17 cellular contexts compared by ENCODE assay signal in the genomic region with DNA sequence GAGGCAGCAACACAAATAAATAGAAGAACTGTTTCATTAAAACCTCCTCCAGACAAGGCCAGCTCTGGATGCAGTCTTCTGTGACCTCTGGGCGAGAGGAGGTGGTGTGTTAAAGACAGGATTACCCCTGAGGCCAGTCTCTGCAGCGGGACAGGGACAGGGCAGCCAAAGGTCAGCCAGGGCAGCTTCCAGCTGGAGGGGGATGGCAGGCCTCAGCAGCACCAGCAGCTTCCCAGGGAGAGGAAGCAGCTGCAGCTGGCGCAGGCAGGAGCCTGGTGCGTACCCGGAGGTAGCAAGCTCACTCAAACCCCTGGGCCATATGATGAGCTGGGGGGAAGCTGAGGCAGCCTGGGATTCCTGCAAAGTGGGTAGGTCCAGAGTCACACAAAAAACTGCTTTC.
DNase-seq lines count a peak whose midpoint lies in the region; ATAC-seq, FAIRE-seq and TF ChIP-seq lines count a peak whose summit lies in the region.
"Had no signal": no experiment of that assay in that cellular context is flagged by ENCODE, and none has a peak within 500 bp of the region (broad histone marks: within the 10 kb centered on the region; RNA-seq: fewer than 3 reads in every experiment).

No MANE protein-coding gene starts in this region.

- H3K4ac ChIP-seq in H1 (replicated peaks; ENCODE audit: insufficient read length, low read depth, low read length) = no peak overlapping the region

- H3K27ac ChIP-seq in BLaER1 (no peak overlapping the region), H1 (ENCODE audit: low read depth, low read length) (no peak overlapping the region), muscle layer of duodenum (ENCODE audit: low read length) (peak overlapping the region; percentile 72)

- no peaks in the 10 kb centered on the region for H3K36me3 ChIP-seq in BLaER1
- H3K36me3 ChIP-seq in H1 (ENCODE audit: control insufficient read depth in 2 of 4, insufficient read depth in 4 of 4, low read length in 3 of 4) = no peaks in the 10 kb centered on the region
- H3K36me3 ChIP-seq in muscle layer of duodenum (ENCODE audit: control insufficient read depth in 1 of 2, insufficient read depth in 2 of 2, low read length in 2 of 2) = no peaks in the 10 kb centered on the region
- H3K36me3 ChIP-seq: HAP-1 had no signal

- no peak for TF ChIP-seq RAD21 in H1 (IDR thresholded peaks at IDR 0.05 in 1 of 2, conservative IDR thresholded peaks at IDR 0.05 in 1 of 2; ENCODE audit: low read depth in 2 of 2, low read length in 2 of 2)

- H2AK5ac ChIP-seq in H1 (ENCODE audit: low read depth, low read length) = no peak overlapping the region

- H3K4me1 ChIP-seq in BLaER1 = peaks cover 8% of the 10 kb centered on the region
- no peaks in the 10 kb centered on the region; a peak in 1 of 7 replicates for H3K4me1 ChIP-seq in H1 (replicated peaks in 1 of 4; ENCODE audit: control insufficient read depth in 3 of 4, insufficient read depth in 4 of 4, low read length in 3 of 4)
- peaks cover 17 to 30% of the 10 kb centered on the region in 2 donors for H3K4me1 ChIP-seq in muscle layer of duodenum (ENCODE audit: control insufficient read depth in 1 of 2, insufficient read depth in 2 of 2, low read length in 2 of 2)

- H3K23me2 ChIP-seq in H1 (ENCODE audit: low read depth, low read length) = no peaks in the 10 kb centered on the region

- no peak for ATAC-seq in GM18867 (IDR thresholded peaks at IDR 0.05; ENCODE audit: unreplicated experiment)
- ATAC-seq: activated naive CD8-positive, alpha-beta T cell treated with anti-CD3 and anti-CD28 coated beads, Interleukin-2, amount 50 U/mL, for 24 hours; GM12878; stimulated activated naive CD8-positive, alpha-beta T cell treated with anti-CD3 and anti-CD28 coated beads, Interleukin-15, Interleukin-2, amounts not matched to agents 100 U/mL and 50 U/mL, for 24 hours had no signal

- no peak overlapping the region for H2BK120ac ChIP-seq in H1 (replicated peaks; ENCODE audit: low read depth, low read length)

- H3K9me3 ChIP-seq in BLaER1 (no peaks in the 10 kb centered on the region), H1 (ENCODE audit: insufficient read depth in 2 of 2, low read depth in 1 of 2, low read length in 1 of 2) (no peaks in the 10 kb centered on the region), muscle layer of duodenum (ENCODE audit: control insufficient read depth in 1 of 2, low read length in 2 of 2) (no peaks in the 10 kb centered on the region)
- H3K9me3 ChIP-seq: HAP-1 had no signal

- no peak overlapping the region for H2BK20ac ChIP-seq in H1 (ENCODE audit: low read length)

- H2BK5ac ChIP-seq in H1 (ENCODE audit: low read depth, low read length) = no peak overlapping the region

- H3K4me2 ChIP-seq in BLaER1 (0 out of 2 replicates have a peak overlapping the region, but pooled peaks have one; percentile 14), H1 (ENCODE audit: insufficient read depth in 1 of 2, low read depth in 2 of 2, low read length in 2 of 2) (no peak overlapping the region)
- H3K4me2 ChIP-seq: smooth muscle cell had no signal

- H4K20me1 ChIP-seq in BLaER1 = no peaks in the 10 kb centered on the region
- no peaks in the 10 kb centered on the region for H4K20me1 ChIP-seq in H1 (replicated peaks in 1 of 2; ENCODE audit: control insufficient read depth in 1 of 2, insufficient read depth in 2 of 2, low read length in 2 of 2)

- POLR2A ChIA-PET in H1 (lab: Charles Lee; ENCODE audit: partially characterized antibody) = no interaction called here

- CTCF ChIA-PET in H1 (lab: Charles Lee; ENCODE audit: partially characterized antibody) = interaction anchor here (0.9 to 3.4 kb wide), 5 partner anchors 9 to 85 kb away, joined by 3 to 21 read pairs (median 8); no protein-coding TSS in a partner anchor

- H3K56ac ChIP-seq in H1 (replicated peaks; ENCODE audit: insufficient read length, low read depth, low read length) = no peak overlapping the region

- H3K4me3 ChIP-seq in BLaER1 = no peak overlapping the region
- no peak overlapping the region for H3K4me3 ChIP-seq in H1 (ENCODE audit: extremely low read depth in 1 of 4, insufficient read depth in 2 of 4, low read depth in 3 of 4, low read length in 4 of 4)
- H3K4me3 ChIP-seq in muscle layer of duodenum (ENCODE audit: low read depth in 1 of 2, low read length in 2 of 2) = no peak overlapping the region
- H3K4me3 ChIP-seq: GM12878, HAP-1, smooth muscle cell had no signal

- H4K8ac ChIP-seq in H1 (ENCODE audit: extremely low read depth, insufficient read depth, low read length) = no peak overlapping the region

- no peaks in the 10 kb centered on the region for H3K79me2 ChIP-seq in H1 (ENCODE audit: control insufficient read depth in 1 of 2, insufficient read depth in 2 of 2, low read length in 2 of 2)

- FAIRE-seq in H1 (lab: Jason Lieb, UNC) = no peak
- FAIRE-seq: GM12878 had no signal

- no peaks in the 10 kb centered on the region for H3K79me1 ChIP-seq in H1 (ENCODE audit: low read depth, low read length)

- no peak for TF ChIP-seq POLR2A in H1 (IDR thresholded peaks at IDR 0.05; ENCODE audit: control extremely low read depth in 1 of 2, low read depth in 2 of 2, low read length in 2 of 2)

- peak; percentile 27 for DNase-seq in NCI-H69 (lab: John Stamatoyannopoulos, UW)
- peak in 1 of 2 experiments; percentile 50 for DNase-seq in H1 (ENCODE audit: low read depth in 1 of 2, low spot score in 2 of 2)
- no peak for DNase-seq in inferior parietal cortex (ENCODE audit: extremely low spot score)
- no peak for DNase-seq in SW480 (ENCODE audit: low spot score)
- no peak for DNase-seq in Kasumi-1 (lab: John Stamatoyannopoulos, UW)
- DNase-seq: activated CD4-positive, alpha-beta T cell treated with anti-CD3 and anti-CD28 coated beads, Interleukin-2, amount 50 U/mL, for 48 hours; activated naive CD8-positive, alpha-beta T cell treated with anti-CD3 and anti-CD28 coated beads, Interleukin-2, amount 50 U/mL, for 24 hours; CD8-positive, alpha-beta memory T cell; central memory CD4-positive, alpha-beta T cell; MV-4-11; stimulated activated naive CD8-positive, alpha-beta T cell treated with anti-CD3 and anti-CD28 coated beads, Interleukin-15, Interleukin-2, amounts not matched to agents 100 U/mL and 50 U/mL, for 24 hours had no signal

- 64% methylated on average over 5 of the region's 5 CpGs; no CpG with 5 or more reads in 1 of the 2 experiments for WGBS in H1 (ENCODE audit: extremely low coverage in 1 of 2, insufficient coverage in 1 of 2, insufficient read length in 1 of 2, insufficient replicate concordance in 2 of 2, low coverage in 1 of 2, low lambda C conversion rate in 2 of 2, missing lambda C conversion rate in 1 of 2), 2 experiments

- H3K9ac ChIP-seq in BLaER1 (0 out of 2 replicates have a peak overlapping the region, but pooled peaks have one; percentile 19), H1 (replicated peaks in 1 of 4; ENCODE audit: extremely low read depth in 1 of 4, low read depth in 3 of 4, low read length in 3 of 4) (no peak overlapping the region)

- no peak overlapping the region for H3K18ac ChIP-seq in H1 (ENCODE audit: extremely low read depth, low read length)

- no peak overlapping the region for H4K91ac ChIP-seq in H1 (replicated peaks; ENCODE audit: insufficient read length, low read length)

- TF ChIP-seq EP300 in H1 (IDR thresholded peaks at IDR 0.05; ENCODE audit: borderline replicate concordance in 1 of 2, low read depth in 2 of 2, low read length in 2 of 2) = no peak

- no peak overlapping the region for H3K23ac ChIP-seq in H1 (ENCODE audit: insufficient read length)

- no peak for TF ChIP-seq CTCF in H1 (IDR thresholded peaks at IDR 0.05; ENCODE audit: control extremely low read depth in 1 of 3, insufficient read depth in 1 of 3, low read depth in 1 of 3, low read length in 3 of 3)

- no peak overlapping the region for H2BK15ac ChIP-seq in H1 (ENCODE audit: low read length)

- no peak overlapping the region for H2BK12ac ChIP-seq in H1 (ENCODE audit: low read depth, low read length)

- H3K27me3 ChIP-seq in BLaER1 = no peaks in the 10 kb centered on the region
- no peaks in the 10 kb centered on the region for H3K27me3 ChIP-seq in H1 (replicated peaks in 1 of 4; ENCODE audit: control insufficient read depth in 3 of 4, extremely low read depth in 1 of 4, insufficient read depth in 3 of 4, low read length in 3 of 4)
- H3K27me3 ChIP-seq in muscle layer of duodenum (ENCODE audit: low read depth, low read length) = no peaks in the 10 kb centered on the region

- 0 out of 2 replicates have a peak overlapping the region, but pooled peaks have one; percentile 58 for H2AFZ ChIP-seq in H1 (ENCODE audit: low read length)

- no peak overlapping the region for H4K5ac ChIP-seq in H1 (ENCODE audit: insufficient read length, low read depth, low read length)

- H3K14ac ChIP-seq in H1 (ENCODE audit: insufficient read length) = no peak overlapping the region

TF ChIP-seq in H1, 55 proteins besides CTCF, POLR2A, EP300 and RAD21:
- no peak for TF ChIP-seq SUZ12 (IDR thresholded peaks at IDR 0.05; ENCODE audit: low read length)
- no peak for TF ChIP-seq TEAD4 (IDR thresholded peaks at IDR 0.05; ENCODE audit: low read depth, low read length)
- TF ChIP-seq POLR2AphosphoS5 (IDR thresholded peaks at IDR 0.05; ENCODE audit: low read depth, low read length) = no peak
- no peak for TF ChIP-seq CTBP2 (IDR thresholded peaks at IDR 0.05; ENCODE audit: borderline replicate concordance, insufficient read depth, insufficient read length, low read length)
- TF ChIP-seq TBP (IDR thresholded peaks at IDR 0.05; ENCODE audit: low read depth, low read length) = no peak
- TF ChIP-seq ZNF274 (IDR thresholded peaks at IDR 0.05; ENCODE audit: borderline replicate concordance, extremely low read depth, low read length) = no peak
- TF ChIP-seq SIRT6 (IDR thresholded peaks at IDR 0.05; ENCODE audit: low read length) = no peak
- no peak for TF ChIP-seq PHF8 (conservative IDR thresholded peaks at IDR 0.05; ENCODE audit: low read depth, low read length)
- TF ChIP-seq CHD1 (IDR thresholded peaks at IDR 0.05; ENCODE audit: low read depth, low read length) = no peak
- TF ChIP-seq RXRA (IDR thresholded peaks at IDR 0.05; ENCODE audit: insufficient read depth, low read depth, low read length) = no peak
- no peak for TF ChIP-seq EZH2 (IDR thresholded peaks at IDR 0.05; ENCODE audit: low read depth, low read length, severe bottlenecking)
- TF ChIP-seq HDAC2 (IDR thresholded peaks at IDR 0.05; ENCODE audit: borderline replicate concordance in 1 of 2, low read depth in 2 of 2, low read length in 2 of 2) = no peak
